Comparison of ENCODE assay signal across 13 cellular contexts in genomic region chr2:202815548-202816420, GRCh38. TPM values are rescaled to one million over a fixed set of nuclear protein-coding genes. Genes with fewer than 3 reads are reported as not detected.
DNase-seq lines count a peak whose midpoint lies in the region; ATAC-seq and TF ChIP-seq lines count a peak whose summit lies in the region.
"Had no signal": no experiment of that assay in that cellular context is flagged by ENCODE, and none has a peak within 500 bp of the region (broad histone marks: within the 10 kb centered on the region; RNA-seq: fewer than 3 reads in every experiment).

No MANE protein-coding gene starts in this region.

- intact Hi-C loops in left cardiac atrium (cut with DNase I), result no loop called here

- H3K27me3 ChIP-seq in brain microvascular endothelial cell (replicated peaks), result no peaks in the 10 kb centered on the region
- H3K27me3 ChIP-seq: vagina had no signal

- ATAC-seq in left cardiac atrium (peak; percentile 61 to 68), GM19463 (IDR thresholded peaks at IDR 0.05; ENCODE audit: unreplicated experiment) (no peak), HG03457 (IDR thresholded peaks at IDR 0.05; ENCODE audit: unreplicated experiment) (no peak)

- in situ Hi-C loops in brain microvascular endothelial cell (cut with HindIII; ENCODE audit: low pct_ligation_motif_present, low sequenced_read_pairs), result no loop called here

- no peaks in the 10 kb centered on the region for H3K36me3 ChIP-seq in brain microvascular endothelial cell (replicated peaks)
- H3K36me3 ChIP-seq: vagina had no signal

- H3K27ac ChIP-seq in brain microvascular endothelial cell, result no peak overlapping the region
- H3K27ac ChIP-seq: vagina had no signal

- TF ChIP-seq CTCF in AG10803 (conservative IDR thresholded peaks at IDR 0.05; ENCODE audit: low read length), result no peak
- no peak for TF ChIP-seq CTCF in brain microvascular endothelial cell (IDR thresholded peaks at IDR 0.05; ENCODE audit: low read depth, low read length, missing control alignments)

- H3K4me3 ChIP-seq in AG10803 (ENCODE audit: low read length), result no peak overlapping the region
- H3K4me3 ChIP-seq in brain microvascular endothelial cell (ENCODE audit: low read depth, low read length), result no peak overlapping the region

- peak; percentile 40 for DNase-seq in AG10803 (ENCODE audit: low read depth)
- DNase-seq in brain microvascular endothelial cell, result peak; percentile 8
- DNase-seq in left cardiac atrium, result no peak
- peak; percentile 12 for DNase-seq in putamen (ENCODE audit: low spot score)
- no peak for DNase-seq in epidermal melanocyte (ENCODE audit: insufficient read length, low spot score)
- no peak for DNase-seq in NCI-H1694 treated with DMSO at 0.1 percent for 48 hours (lab: John Stamatoyannopoulos, UW)
- DNase-seq: ACHN; activated CD4-positive, CD25-positive, alpha-beta regulatory T cell treated with anti-CD3 and anti-CD28 coated beads, Interleukin-2, amount 50 U/mL, for 72 hours; activated T-cell treated with anti-CD3 and anti-CD28 coated beads, Interleukin-2, amount 50 U/mL, for 48 hours; NCI-H2029 treated with DMSO at 0.1 percent for 48 hours had no signal

RNA-seq across cellular contexts. Expression of gene ICA1L, which starts 55.8 kb away (rescaled TPM):
- total RNA-seq in left cardiac atrium, result 1 to 10 TPM; 6.3 to 9.0 TPM

Comparison
In these comparisons a context has a peak if more than half of its experiments do, and no peak if none do; other contexts are left out.
1. DNase-seq: peak in AG10803 (single experiment), brain microvascular endothelial cell (single experiment) and putamen (single experiment); none in left cardiac atrium (single experiment), epidermal melanocyte (single experiment) and NCI-H1694 treated with DMSO at 0.1 percent for 48 hours (single experiment).
2. ATAC-seq: peak in left cardiac atrium (2 of 2); none in GM19463 (single experiment) and HG03457 (single experiment).